9 cellular contexts compared by ENCODE assay signal in the genomic region with DNA sequence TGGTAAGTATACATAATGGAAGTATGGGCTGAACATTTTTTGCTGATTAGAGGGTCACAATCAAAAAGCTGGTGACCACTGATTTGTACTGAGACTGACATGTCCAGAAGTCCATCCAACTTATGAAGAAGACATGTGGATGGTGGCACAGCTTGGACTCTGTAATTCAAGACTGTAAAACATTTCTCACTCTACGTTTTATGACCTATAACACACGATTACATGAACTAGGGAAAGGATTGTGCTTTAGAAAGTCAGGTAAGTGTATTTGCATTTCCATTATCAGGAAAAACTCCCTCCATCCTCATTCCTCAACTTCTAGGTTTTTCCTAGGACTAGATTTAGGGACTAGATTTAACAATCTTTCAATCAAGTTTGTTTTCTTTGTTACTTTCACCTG. TPM values are rescaled to one million over a fixed set of nuclear protein-coding genes. Genes with fewer than 3 reads are reported as not detected.
"Had no signal": no experiment of that assay in that cellular context is flagged by ENCODE, and none has a peak within 500 bp of the region (broad histone marks: within the 10 kb centered on the region; RNA-seq: fewer than 3 reads in every experiment).

No MANE protein-coding gene starts in this region.

- ATAC-seq: GM12878 had no signal

- DNase-seq: GDM1, GF-D8 had no signal

- H3K4me3 ChIP-seq: GM12878 had no signal

- FAIRE-seq: G401.6, GM12878, GM12891, GM12892, GM18507, GM19239 had no signal

RNA-seq across cellular contexts. Expression of a gene that starts 30.5 kb away (rescaled TPM):
- total RNA-seq: G401 had no signal

RNA-seq across cellular contexts. Expression of a gene that starts 49.0 kb away (rescaled TPM):
- total RNA-seq: G401, GM12878 had no signal
- polyA plus RNA-seq: GM12878 had no signal
